In the genomic region with DNA sequence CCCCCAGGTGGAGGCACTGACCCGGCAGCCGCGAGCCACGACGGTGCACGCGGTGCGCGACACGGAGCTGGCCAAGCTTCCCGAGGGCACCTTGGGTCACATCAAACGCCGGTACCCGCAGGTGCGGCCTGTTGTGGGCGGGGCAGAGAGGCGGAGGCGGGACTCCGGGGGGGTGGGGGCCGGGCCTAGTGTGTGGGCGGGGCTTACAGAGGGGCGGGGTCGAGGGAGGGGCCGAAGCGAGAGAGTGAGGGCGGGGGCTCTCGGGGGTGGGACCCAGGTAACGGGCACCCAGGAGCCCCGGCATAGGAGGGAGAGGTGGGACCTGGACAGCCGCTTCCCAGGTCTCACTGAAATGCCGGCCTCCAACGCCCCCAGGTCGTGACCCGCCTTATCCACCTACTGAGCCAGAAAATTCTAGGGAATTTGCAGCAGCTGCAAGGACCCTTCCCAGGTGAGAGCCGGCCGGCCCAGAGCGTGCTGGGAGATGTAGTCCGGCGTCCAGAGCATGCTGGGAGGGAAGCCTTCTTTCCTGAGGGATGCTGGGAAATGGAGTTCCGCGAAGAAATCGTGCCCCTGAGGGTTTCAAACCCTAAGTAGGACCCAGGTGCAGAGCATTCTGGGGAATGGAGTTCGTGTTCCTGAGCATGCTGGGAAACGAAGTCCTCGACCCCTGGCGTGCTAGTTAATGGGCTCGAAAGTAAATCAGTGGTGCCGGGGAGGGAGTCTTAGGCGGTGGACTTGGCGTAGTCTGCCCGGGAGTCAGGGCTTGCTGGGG, we compare ENCODE assay signal across 8 cellular contexts. TPM values are rescaled to one million over a fixed set of nuclear protein-coding genes. Genes with fewer than 3 reads are reported as not detected.
DNase-seq lines count a peak whose midpoint lies in the region; FAIRE-seq and TF ChIP-seq lines count a peak whose summit lies in the region.

No MANE protein-coding gene starts in this region.

- H3K27me3 ChIP-seq in rectal smooth muscle tissue (ENCODE audit: control insufficient read depth, insufficient read depth, low read length) = no peaks in the 10 kb centered on the region

- FAIRE-seq in GM12891 (lab: Jason Lieb, UNC) = no peak

- peak overlapping the region; percentile 32 for H3K27ac ChIP-seq in rectal smooth muscle tissue (ENCODE audit: low read depth, low read length)

- H3K9ac ChIP-seq in rectal smooth muscle tissue (ENCODE audit: low read length) = no peak overlapping the region

- peak; percentile 25 for DNase-seq in Daoy (ENCODE audit: low read depth)
- peak; percentile 37 for DNase-seq in M059J (ENCODE audit: low read depth)
- DNase-seq in anterior cingulate cortex (lab: John Stamatoyannopoulos, UW) = peak in 55 of 58 donors; percentile 6 to 84 (median 59)
- DNase-seq in hippocampal formation (lab: John Stamatoyannopoulos, UW) = peak; percentile 37 to 45
- no peak for DNase-seq in SHP77 treated with DMSO at 0.1 percent for 48 hours (lab: John Stamatoyannopoulos, UW)
- DNase-seq in GM12891 (ENCODE audit: insufficient read length, low spot score) = no peak
- DNase-seq in KBM-7 = no peak

- no peaks in the 10 kb centered on the region for H3K4me1 ChIP-seq in rectal smooth muscle tissue (ENCODE audit: control insufficient read depth, insufficient read depth, low read length)

- peak overlapping the region; percentile 59 for H3K4me3 ChIP-seq in rectal smooth muscle tissue (ENCODE audit: low read length)

- in situ Hi-C loops in KBM-7 (cut with MboI; ENCODE audit: low pct_unique_long_range_greater_than_20kb, low sequenced_read_pairs) = no loop called here

- peaks cover 12% of the 10 kb centered on the region for H3K36me3 ChIP-seq in rectal smooth muscle tissue (ENCODE audit: control insufficient read depth, insufficient read depth, low read length)

- no peak for TF ChIP-seq POLR2A in GM12891 (IDR thresholded peaks at IDR 0.05; ENCODE audit: low read depth, low read length)

TF ChIP-seq in GM12891, 5 proteins besides CTCF, POLR2A, EP300 and RAD21:
- TF ChIP-seq SPI1 (IDR thresholded peaks at IDR 0.05; ENCODE audit: low read depth, low read length) (no peak), POU2F2 (IDR thresholded peaks at IDR 0.05; ENCODE audit: low read depth, low read length) (no peak), POLR2AphosphoS5 (IDR thresholded peaks at IDR 0.05; ENCODE audit: low read depth, low read length) (no peak), PAX5 (IDR thresholded peaks at IDR 0.05; ENCODE audit: insufficient read depth, low read length, severe bottlenecking) (no peak), TAF1 (IDR thresholded peaks at IDR 0.05; ENCODE audit: low read depth, low read length) (no peak)

RNA-seq across cellular contexts. Expression of a gene that starts 15.7 kb away (rescaled TPM):
- 40.5 and 51.0 TPM in 2 replicates for total RNA-seq in Daoy (2014; rRNA removed; shearing (Covaris generic))
- total RNA-seq in M059J (2014; rRNA removed; shearing (Covaris generic)) = 46.3 and 86.0 TPM in 2 replicates
- 51.3 TPM for polyA plus RNA-seq in GM12891 (2012; ENCODE audit: low read depth, missing spikeins)

RNA-seq across cellular contexts. Expression of a gene that starts 28.8 kb away (rescaled TPM):
- 1.6 and 3.6 TPM in 2 replicates for total RNA-seq in Daoy (2014; rRNA removed; shearing (Covaris generic))
- total RNA-seq in M059J (2014; rRNA removed; shearing (Covaris generic)) = 2.9 and 7.8 TPM in 2 replicates
- 5.8 TPM for polyA plus RNA-seq in GM12891 (2012; ENCODE audit: low read depth, missing spikeins)

RNA-seq across cellular contexts. Expression of a gene that starts 35.3 kb away (rescaled TPM):
- total RNA-seq in Daoy (2014; rRNA removed; shearing (Covaris generic)) = 16.9 and 37.6 TPM in 2 replicates
- total RNA-seq in M059J (2014; rRNA removed; shearing (Covaris generic)) = 27.2 and 55.4 TPM in 2 replicates
- polyA plus RNA-seq in GM12891 (2012; ENCODE audit: low read depth, missing spikeins) = 6.6 TPM

RNA-seq across cellular contexts. Expression of a gene that starts 44.5 kb away (rescaled TPM):
- total RNA-seq in Daoy (2014; rRNA removed; shearing (Covaris generic)) = 1.4 and 1.5 TPM in 2 replicates
- total RNA-seq in M059J (2014; rRNA removed; shearing (Covaris generic)) = 0.15 TPM in 1 of 2 replicates, not detected in the other
- polyA plus RNA-seq in GM12891 (2012; ENCODE audit: low read depth, missing spikeins) = 2.4 TPM

Comparison
In these comparisons a context has a peak if more than half of its experiments do, and no peak if none do; other contexts are left out.
1. DNase-seq: peak in Daoy (single experiment), M059J (single experiment), anterior cingulate cortex (55 of 58) and hippocampal formation (2 of 2); none in SHP77 treated with DMSO at 0.1 percent for 48 hours (single experiment), GM12891 (single experiment) and KBM-7 (single experiment).